21 cellular contexts compared by ENCODE assay signal in the genomic region with DNA sequence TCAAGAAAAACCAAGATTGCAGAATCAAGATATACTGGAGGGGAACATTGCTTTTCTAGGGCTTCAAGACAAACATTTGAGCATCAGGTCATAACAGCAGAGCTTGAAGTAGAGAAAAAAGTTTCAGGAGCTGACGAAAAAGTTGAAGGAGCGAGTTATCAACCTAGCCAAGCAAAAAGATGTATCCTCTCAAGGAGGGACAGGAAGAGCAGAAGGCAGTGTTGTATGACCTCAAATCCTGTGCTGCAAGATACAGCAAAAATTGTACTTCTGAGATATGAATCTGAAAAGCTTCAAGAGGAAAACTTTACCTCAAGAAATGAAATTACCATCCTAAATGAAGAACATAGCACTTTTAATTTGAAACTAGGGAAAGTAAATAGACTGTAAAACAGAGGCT.
DNase-seq lines count a peak whose midpoint lies in the region; ATAC-seq lines count a peak whose summit lies in the region.
"Had no signal": no experiment of that assay in that cellular context is flagged by ENCODE, and none has a peak within 500 bp of the region (broad histone marks: within the 10 kb centered on the region; RNA-seq: fewer than 3 reads in every experiment).

No MANE protein-coding gene starts in this region.

- H3K27ac Mint-ChIP-seq in activated naive CD4-positive, alpha-beta T cell treated with anti-CD3 and anti-CD28 coated beads, Interleukin-2, amount 50 U/mL, for 24 hours: peak overlapping the region; percentile 90
- H3K27ac Mint-ChIP-seq in T-cell: peak overlapping the region; percentile 95 to 96
- peak overlapping the region; percentile 65 for H3K27ac Mint-ChIP-seq in activated naive CD8-positive, alpha-beta T cell treated with anti-CD3 and anti-CD28 coated beads, Interleukin-2, amount 10 ng/mL, durations not matched to agents 7 days and 5 days
- H3K27ac Mint-ChIP-seq in activated CD8-positive, alpha-beta memory T cell treated with anti-CD3 and anti-CD28 coated beads, Interleukin-2, amount 10 ng/mL, durations not matched to agents 7 days and 5 days: no peak overlapping the region
- H3K27ac Mint-ChIP-seq: nephron had no signal

- peak in 1 of 4 experiments; percentile 47 for ATAC-seq in T-cell (replicated peaks in 1 of 4)
- peak; percentile 29 for ATAC-seq in activated naive CD8-positive, alpha-beta T cell treated with anti-CD3 and anti-CD28 coated beads, Interleukin-2, amount 10 ng/mL, durations not matched to agents 7 days and 5 days (ENCODE audit: low read depth)
- ATAC-seq in activated CD8-positive, alpha-beta memory T cell treated with anti-CD3 and anti-CD28 coated beads, Interleukin-2, amount 10 ng/mL, durations not matched to agents 7 days and 5 days: no peak
- ATAC-seq: gastroesophageal sphincter, left ventricle myocardium superior had no signal

- no peak for DNase-seq in activated naive CD4-positive, alpha-beta T cell (lab: John Stamatoyannopoulos, UW)
- DNase-seq in T-cell: no peak
- DNase-seq in activated naive CD8-positive, alpha-beta T cell treated with anti-CD3 and anti-CD28 coated beads, Interleukin-2, amount 10 ng/mL, durations not matched to agents 7 days and 5 days: no peak
- DNase-seq in ureter (ENCODE audit: low spot score): no peak
- no peak for DNase-seq in activated CD8-positive, alpha-beta memory T cell treated with anti-CD3 and anti-CD28 coated beads, Interleukin-2, amount 10 ng/mL, durations not matched to agents 7 days and 5 days
- DNase-seq in NCI-H2081 treated with DMSO at 0.1 percent for 48 hours (lab: John Stamatoyannopoulos, UW): no peak
- DNase-seq: activated effector memory CD4-positive, alpha-beta T cell treated with Interleukin-2 at 50 U/mL for 16 hours; anterior cingulate cortex; colonic mucosa; islet precursor cell; left ventricle myocardium superior; MM.1S; NCI-H1417; NCI-H2081; NCI-H774; ovary; RPMI8226; testis had no signal

- CTCF ChIA-PET in T-cell (lab: Charles Lee): no interaction called here
- CTCF ChIA-PET in activated CD8-positive, alpha-beta memory T cell treated with anti-CD3 and anti-CD28 coated beads, Interleukin-2, amount 10 ng/mL, durations not matched to agents 7 days and 5 days (lab: Charles Lee): no interaction called here

- H3K4me1 Mint-ChIP-seq in activated naive CD4-positive, alpha-beta T cell treated with anti-CD3 and anti-CD28 coated beads, Interleukin-2, amount 50 U/mL, for 24 hours: peaks cover 49% of the 10 kb centered on the region
- peaks cover 29 to 54% (median 48%) of the 10 kb centered on the region in 3 donors for H3K4me1 Mint-ChIP-seq in T-cell
- peaks cover 22% of the 10 kb centered on the region for H3K4me1 Mint-ChIP-seq in activated naive CD8-positive, alpha-beta T cell treated with anti-CD3 and anti-CD28 coated beads, Interleukin-2, amount 10 ng/mL, durations not matched to agents 7 days and 5 days
- H3K4me1 Mint-ChIP-seq in activated CD8-positive, alpha-beta memory T cell treated with anti-CD3 and anti-CD28 coated beads, Interleukin-2, amount 10 ng/mL, durations not matched to agents 7 days and 5 days: peaks cover 8% of the 10 kb centered on the region

- H3K9me3 Mint-ChIP-seq in activated naive CD4-positive, alpha-beta T cell treated with anti-CD3 and anti-CD28 coated beads, Interleukin-2, amount 50 U/mL, for 24 hours: peaks cover 18% of the 10 kb centered on the region
- peaks cover 0 to 18% (median 5%) of the 10 kb centered on the region in 3 donors for H3K9me3 Mint-ChIP-seq in T-cell
- H3K9me3 Mint-ChIP-seq in activated naive CD8-positive, alpha-beta T cell treated with anti-CD3 and anti-CD28 coated beads, Interleukin-2, amount 10 ng/mL, durations not matched to agents 7 days and 5 days: peaks cover 6% of the 10 kb centered on the region
- H3K9me3 Mint-ChIP-seq in activated CD8-positive, alpha-beta memory T cell treated with anti-CD3 and anti-CD28 coated beads, Interleukin-2, amount 10 ng/mL, durations not matched to agents 7 days and 5 days (ENCODE audit: low read depth): peaks cover 2% of the 10 kb centered on the region

- H3K4me3 Mint-ChIP-seq in activated naive CD4-positive, alpha-beta T cell treated with anti-CD3 and anti-CD28 coated beads, Interleukin-2, amount 50 U/mL, for 24 hours: peak overlapping the region; percentile 65
- H3K4me3 Mint-ChIP-seq in T-cell: peak overlapping the region; percentile 28 to 55 (median 52)
- H3K4me3 Mint-ChIP-seq in activated naive CD8-positive, alpha-beta T cell treated with anti-CD3 and anti-CD28 coated beads, Interleukin-2, amount 10 ng/mL, durations not matched to agents 7 days and 5 days: peak overlapping the region; percentile 54
- no peak overlapping the region for H3K4me3 Mint-ChIP-seq in activated CD8-positive, alpha-beta memory T cell treated with anti-CD3 and anti-CD28 coated beads, Interleukin-2, amount 10 ng/mL, durations not matched to agents 7 days and 5 days
- H3K4me3 Mint-ChIP-seq: nephron had no signal

- POLR2A ChIA-PET in T-cell (lab: Charles Lee): interaction anchor here in 1 of 2 donors (0.6 kb wide), 1 partner anchor 1378 kb away, joined by 3 read pairs; no protein-coding TSS in a partner anchor
- POLR2A ChIA-PET in activated naive CD8-positive, alpha-beta T cell treated with anti-CD3 and anti-CD28 coated beads, Interleukin-2, amount 10 ng/mL, durations not matched to agents 7 days and 5 days (lab: Charles Lee): interaction anchor here (1.1 kb wide), 1 partner anchor 20 kb away, joined by 3 read pairs; no protein-coding TSS in a partner anchor

- H3K27me3 Mint-ChIP-seq in activated naive CD4-positive, alpha-beta T cell treated with anti-CD3 and anti-CD28 coated beads, Interleukin-2, amount 50 U/mL, for 24 hours: no peaks in the 10 kb centered on the region
- H3K27me3 Mint-ChIP-seq in T-cell: peaks cover 0 to 1% of the 10 kb centered on the region in 2 donors
- no peaks in the 10 kb centered on the region for H3K27me3 Mint-ChIP-seq in activated naive CD8-positive, alpha-beta T cell treated with anti-CD3 and anti-CD28 coated beads, Interleukin-2, amount 10 ng/mL, durations not matched to agents 7 days and 5 days
- no peaks in the 10 kb centered on the region for H3K27me3 Mint-ChIP-seq in activated CD8-positive, alpha-beta memory T cell treated with anti-CD3 and anti-CD28 coated beads, Interleukin-2, amount 10 ng/mL, durations not matched to agents 7 days and 5 days

- peaks cover 12% of the 10 kb centered on the region for H3K36me3 Mint-ChIP-seq in activated naive CD4-positive, alpha-beta T cell treated with anti-CD3 and anti-CD28 coated beads, Interleukin-2, amount 50 U/mL, for 24 hours
- H3K36me3 Mint-ChIP-seq in T-cell: peaks cover 15% of the 10 kb centered on the region
- peaks cover 16% of the 10 kb centered on the region for H3K36me3 Mint-ChIP-seq in activated naive CD8-positive, alpha-beta T cell treated with anti-CD3 and anti-CD28 coated beads, Interleukin-2, amount 10 ng/mL, durations not matched to agents 7 days and 5 days
- peaks cover 4% of the 10 kb centered on the region for H3K36me3 Mint-ChIP-seq in activated CD8-positive, alpha-beta memory T cell treated with anti-CD3 and anti-CD28 coated beads, Interleukin-2, amount 10 ng/mL, durations not matched to agents 7 days and 5 days
